ENCODE assay signal across 1 cellular context in genomic region chr22:36369922-36370781, GRCh38.
TF ChIP-seq lines count a peak whose summit lies in the region.

No MANE protein-coding gene starts in this region.

TF ChIP-seq in WTC11, 78 proteins besides CTCF, POLR2A, EP300 and RAD21 (continued from another document):
- TF ChIP-seq STAT6 (CRISPR knock-in tag; conservative IDR thresholded peaks at IDR 0.05; ENCODE audit: low read depth) (no peak), CREB1 (CRISPR knock-in tag; IDR thresholded peaks at IDR 0.05) (no peak), ATF1 (CRISPR knock-in tag; IDR thresholded peaks at IDR 0.05) (no peak), NR2C2 (CRISPR knock-in tag; IDR thresholded peaks at IDR 0.05) (no peak), ZBTB21 (CRISPR knock-in tag; IDR thresholded peaks at IDR 0.05; ENCODE audit: borderline replicate concordance) (no peak), HMGA2 (CRISPR knock-in tag; IDR thresholded peaks at IDR 0.05) (no peak), ATF3 (CRISPR knock-in tag; conservative IDR thresholded peaks at IDR 0.05) (no peak), ESRRA (CRISPR knock-in tag; IDR thresholded peaks at IDR 0.05; ENCODE audit: borderline replicate concordance) (no peak), SMAD4 (CRISPR knock-in tag; IDR thresholded peaks at IDR 0.05) (no peak), ZNF671 (CRISPR knock-in tag; IDR thresholded peaks at IDR 0.05) (no peak), RELA (CRISPR knock-in tag; IDR thresholded peaks at IDR 0.05; ENCODE audit: borderline replicate concordance) (no peak), IRF1 (CRISPR knock-in tag; IDR thresholded peaks at IDR 0.05) (no peak)
